In genomic region chr1:68442822-68443556, GRCh38 we compare ENCODE assay signal across 7 cellular contexts. TPM values are rescaled to one million over a fixed set of nuclear protein-coding genes. Genes with fewer than 3 reads are reported as not detected.
A peak's percentile ranks its signal among the peaks of the same experiment; 100 is the strongest.
DNase-seq lines count a peak whose midpoint lies in the region; ATAC-seq and TF ChIP-seq lines count a peak whose summit lies in the region.

No MANE protein-coding gene starts in this region.

- H3K4me1 ChIP-seq in mesendoderm (ENCODE audit: control insufficient read depth, low read depth, low read length), result no peaks in the 10 kb centered on the region

- no peaks in the 10 kb centered on the region for H3K27me3 ChIP-seq in mesendoderm (ENCODE audit: insufficient read depth, low read length, poor library complexity)

- no peaks in the 10 kb centered on the region for H3K79me1 ChIP-seq in mesendoderm (ENCODE audit: low read length)

- TF ChIP-seq CTCF in coronary artery (IDR thresholded peaks at IDR 0.05), result peak; percentile 35

- no peak overlapping the region for H3K23ac ChIP-seq in mesendoderm (ENCODE audit: low read length)

- peak; percentile 79 for DNase-seq in ELR (ENCODE audit: low read depth)
- peak; percentile 3 to 37 for DNase-seq in NOMO-1 (lab: John Stamatoyannopoulos, UW; ENCODE audit: unreplicated experiment in 2 of 2)
- no peak for DNase-seq in coronary artery (ENCODE audit: low spot score)
- DNase-seq in mesendoderm, result peak; percentile 73
- DNase-seq in NCI-H128 (lab: John Stamatoyannopoulos, UW; ENCODE audit: unreplicated experiment), result no peak

- H3K79me2 ChIP-seq in mesendoderm (ENCODE audit: control insufficient read depth, insufficient read depth, low read length), result no peaks in the 10 kb centered on the region

- no peak overlapping the region for H3K4ac ChIP-seq in mesendoderm (ENCODE audit: low read depth, low read length)

- H2AK5ac ChIP-seq in mesendoderm (ENCODE audit: low read length), result no peak overlapping the region

- peak; percentile 75 for ATAC-seq in GM19324 (IDR thresholded peaks at IDR 0.05; ENCODE audit: low FRiP score, unreplicated experiment)
- ATAC-seq in HG03159 (IDR thresholded peaks at IDR 0.05; ENCODE audit: unreplicated experiment), result peak; percentile 90

- H3K56ac ChIP-seq in mesendoderm (ENCODE audit: low read length), result no peak overlapping the region

- H3K4me3 ChIP-seq in coronary artery, result no peak overlapping the region
- H3K4me3 ChIP-seq in mesendoderm (ENCODE audit: low read length), result no peak overlapping the region

- H4K5ac ChIP-seq in mesendoderm (ENCODE audit: low read length), result no peak overlapping the region

- H3K36me3 ChIP-seq in mesendoderm (ENCODE audit: control insufficient read depth, insufficient read depth, low read length), result no peaks in the 10 kb centered on the region

- H3K4me2 ChIP-seq in mesendoderm (ENCODE audit: low read length), result no peak overlapping the region

- no peak overlapping the region for H2BK5ac ChIP-seq in mesendoderm (ENCODE audit: low read length)

- no peak overlapping the region for H3K18ac ChIP-seq in mesendoderm (ENCODE audit: low read length)

- no peak overlapping the region for H3K9ac ChIP-seq in mesendoderm (ENCODE audit: low read length)

- no peak overlapping the region for H2BK120ac ChIP-seq in mesendoderm (ENCODE audit: low read depth, low read length)

- H3K27ac ChIP-seq in coronary artery (no peak overlapping the region), mesendoderm (ENCODE audit: low read depth, low read length) (no peak overlapping the region)

- no peak overlapping the region for H2BK15ac ChIP-seq in mesendoderm (replicated peaks; ENCODE audit: low read depth)

- WGBS in mesendoderm (ENCODE audit: extremely low coverage, insufficient coverage, low lambda C conversion rate), result no CpG with 5 or more reads among the region's 5 CpGs

- no peak overlapping the region for H4K8ac ChIP-seq in mesendoderm (ENCODE audit: low read depth, low read length)

RNA-seq across cellular contexts. Expression of gene RPE65, which starts 6.8 kb away (rescaled TPM):
- polyA plus RNA-seq in mesendoderm (2013, experiment 1 of 2), result 0.01 TPM
- polyA plus RNA-seq in mesendoderm (2013, experiment 2 of 2), result not detected

RNA-seq across cellular contexts. Expression of gene DEPDC1, which starts 53.9 kb away (rescaled TPM):
- 28.3 TPM for polyA plus RNA-seq in mesendoderm (2013, experiment 1 of 2)
- polyA plus RNA-seq in mesendoderm (2013, experiment 2 of 2), result 29.9 TPM

Comparison
In these comparisons a context has a peak if more than half of its experiments do, and no peak if none do; other contexts are left out.
1. DNase-seq: peak in ELR (single experiment), NOMO-1 (2 of 2) and mesendoderm (single experiment); none in coronary artery (single experiment) and NCI-H128 (single experiment).